12 cellular contexts compared by ENCODE assay signal in the genomic region with DNA sequence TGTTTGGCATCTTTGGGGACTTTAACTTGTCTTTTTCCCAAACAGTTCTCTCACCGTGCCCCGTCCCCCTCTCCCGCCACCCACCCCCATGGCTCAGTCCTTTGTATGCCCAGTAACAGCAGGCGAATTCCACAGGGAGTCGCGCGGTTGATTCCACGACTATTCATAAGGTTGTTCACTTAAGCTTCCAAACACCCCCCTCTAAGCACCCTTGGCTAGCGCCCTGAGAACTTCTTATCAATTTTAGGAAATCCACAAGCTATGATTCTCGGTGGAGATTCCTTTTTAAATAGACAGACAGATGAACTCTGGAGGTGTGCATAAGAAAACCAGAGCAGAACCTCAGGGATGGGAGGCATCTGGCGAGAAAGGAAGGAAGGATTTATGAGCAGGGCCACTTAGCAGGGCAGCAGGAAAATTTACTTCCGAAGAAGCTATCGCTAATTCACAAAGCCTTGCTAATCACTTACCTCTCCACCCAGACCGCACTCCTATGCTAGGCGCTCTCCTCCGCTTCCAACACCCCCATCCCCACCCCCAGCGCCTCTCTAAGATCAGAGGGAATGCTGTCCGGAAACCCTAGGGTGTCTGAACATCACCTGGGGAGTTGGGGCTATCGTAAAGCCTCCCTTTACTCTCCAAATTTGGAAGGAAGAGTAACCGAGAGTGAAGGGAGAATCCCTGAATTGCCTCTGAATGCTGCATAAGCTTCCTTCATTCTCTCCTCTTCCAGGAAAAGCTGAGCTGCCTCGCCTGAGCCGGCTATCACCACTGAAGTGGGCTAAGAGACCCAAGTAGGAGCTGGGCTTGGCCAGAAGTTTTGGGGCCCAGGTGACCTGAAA. TPM values are rescaled to one million over a fixed set of nuclear protein-coding genes. Genes with fewer than 3 reads are reported as not detected.
DNase-seq lines count a peak whose midpoint lies in the region; ATAC-seq, FAIRE-seq and TF ChIP-seq lines count a peak whose summit lies in the region.
"Had no signal": no experiment of that assay in that cellular context is flagged by ENCODE, and none has a peak within 500 bp of the region (broad histone marks: within the 10 kb centered on the region; RNA-seq: fewer than 3 reads in every experiment).

No MANE protein-coding gene starts in this region.

- CTCF ChIA-PET in HepG2 (lab: Yijun Ruan, JAX; ENCODE audit: low intra/inter-chr PET ratio, low total read pairs), result no interaction called here
- CTCF ChIA-PET in GM10248 (lab: Yijun Ruan, JAX), result interaction anchor here (1.0 kb wide), 1 partner anchor 9 kb away, joined by 3 read pairs; no protein-coding TSS in a partner anchor

- BruUV-seq in HepG2 (replicated peaks; lab: Mats Ljungman, UMichigan), result no TSS peak

- peaks cover 40% of the 10 kb centered on the region for H3K4me1 Mint-ChIP-seq in neural crest cell

- no peaks in the 10 kb centered on the region for H3K79me2 ChIP-seq in HepG2 (ENCODE audit: insufficient read depth, low read length)

- H3K27ac ChIP-seq in right lobe of liver, result no peak overlapping the region
- H3K27ac ChIP-seq in HepG2 (ENCODE audit: extremely low read length, insufficient read depth, low read length), result no peak overlapping the region
- H3K27ac ChIP-seq in esophagus muscularis mucosa (replicated peaks in 1 of 4), result peak overlapping the region; percentile 71 to 83 (median 76)
- H3K27ac ChIP-seq in vagina, result peak overlapping the region; percentile 73
- H3K27ac ChIP-seq: C4-2B had no signal

- TF ChIP-seq CTCF in right lobe of liver (IDR thresholded peaks at IDR 0.05), result no peak
- no peak for TF ChIP-seq CTCF in HepG2 (CRISPR knock-in tag; IDR thresholded peaks at IDR 0.05)
- no peak for TF ChIP-seq CTCF in esophagus muscularis mucosa (IDR thresholded peaks at IDR 0.05)
- no peak for TF ChIP-seq CTCF in neural crest cell (conservative IDR thresholded peaks at IDR 0.05)
- no peak for TF ChIP-seq CTCF in vagina (IDR thresholded peaks at IDR 0.05)
- no peak for TF ChIP-seq CTCF in GM10248 (IDR thresholded peaks at IDR 0.05; ENCODE audit: control extremely low read depth, extremely low read depth, low read depth, missing control alignments)

- peaks cover 0 to 7% of the 10 kb centered on the region in 2 donors for H3K27me3 ChIP-seq in right lobe of liver
- H3K27me3 ChIP-seq in HepG2 (ENCODE audit: control insufficient read depth in 1 of 2, insufficient read depth in 2 of 2, low read length in 2 of 2), result peaks cover 0 to 16% of the 10 kb centered on the region in 2 experiments; a peak in 2 of 5 replicates
- H3K27me3 ChIP-seq in esophagus muscularis mucosa, result peaks cover 0 to 53% (median 13%) of the 10 kb centered on the region in 4 donors
- H3K27me3 ChIP-seq in vagina, result no peaks in the 10 kb centered on the region

- H2AFZ ChIP-seq in HepG2 (ENCODE audit: low read length), result no peak overlapping the region

- H3K9me3 ChIP-seq in right lobe of liver (no peaks in the 10 kb centered on the region), HepG2 (ENCODE audit: low read length) (no peaks in the 10 kb centered on the region), esophagus muscularis mucosa (no peaks in the 10 kb centered on the region), vagina (no peaks in the 10 kb centered on the region)
- H3K9me3 ChIP-seq: mucosa of descending colon had no signal

- DNase-seq in right lobe of liver (no peak), HepG2 (ENCODE audit: low spot score) (no peak), esophagus muscularis mucosa (ENCODE audit: extremely low spot score) (no peak), neural crest cell (ENCODE audit: low read depth, low spot score) (no peak), vagina (ENCODE audit: extremely low spot score in 2 of 2) (no peak), HT-29 (ENCODE audit: low spot score) (no peak), RKO (ENCODE audit: low spot score) (no peak), GM10248 (ENCODE audit: extremely low spot score) (no peak)
- DNase-seq: NCI-H226 had no signal

- no peak for TF ChIP-seq POLR2A in right lobe of liver (IDR thresholded peaks at IDR 0.05)
- TF ChIP-seq POLR2A in HepG2 (IDR thresholded peaks at IDR 0.05; ENCODE audit: insufficient read depth in 1 of 2, low read depth in 2 of 2, low read length in 2 of 2), result no peak
- TF ChIP-seq POLR2A in esophagus muscularis mucosa (IDR thresholded peaks at IDR 0.05; ENCODE audit: low read depth), result no peak
- no peak for TF ChIP-seq POLR2A in vagina (IDR thresholded peaks at IDR 0.05)

- in situ Hi-C loops in HepG2 (cut with HindIII; ENCODE audit: extremely low pct_ligation_motif_present, low pct_unique_long_range_greater_than_20kb), result no loop called here

- H4K20me1 ChIP-seq in HepG2 (ENCODE audit: insufficient read depth, low read length), result no peaks in the 10 kb centered on the region

- peaks cover 0 to 13% (median 0%) of the 10 kb centered on the region in 4 donors for H3K4me1 ChIP-seq in right lobe of liver
- no peaks in the 10 kb centered on the region for H3K4me1 ChIP-seq in HepG2 (ENCODE audit: insufficient read depth, low read length)
- peaks cover 7 to 28% (median 25%) of the 10 kb centered on the region in 4 donors for H3K4me1 ChIP-seq in esophagus muscularis mucosa
- peaks cover 5% of the 10 kb centered on the region for H3K4me1 ChIP-seq in vagina

- intact Hi-C loops in right lobe of liver (cut with DNase I) (no loop called here), HepG2 (cut with micrococcal nuclease; ENCODE audit: unreplicated experiment) (no loop called here), esophagus muscularis mucosa (cut with DNase I) (no loop called here), vagina (cut with DNase I) (no loop called here)

- no peaks in the 10 kb centered on the region for H3K36me3 Mint-ChIP-seq in neural crest cell (ENCODE audit: low read depth)

- POLR2A ChIA-PET in HepG2 (lab: Yijun Ruan, JAX), result no interaction called here
- POLR2A ChIA-PET in GM10248 (lab: Yijun Ruan, JAX), result no interaction called here

- WGBS in right lobe of liver (ENCODE audit: insufficient coverage, low coverage, low lambda C conversion rate, missing lambda C conversion rate), result 13% methylated on average over 21 of the region's 22 CpGs
- WGBS in HepG2 (ENCODE audit: low lambda C conversion rate), result 32% methylated on average over 21 of the region's 22 CpGs
- 45% methylated on average over 22 of the region's 22 CpGs for WGBS in esophagus muscularis mucosa

- peaks cover 74% of the 10 kb centered on the region for H3K27me3 Mint-ChIP-seq in neural crest cell (ENCODE audit: low read depth)

- no peak for TF ChIP-seq RAD21 in HepG2 (CRISPR knock-in tag; IDR thresholded peaks at IDR 0.05)

- peak overlapping the region; percentile 22 to 53 (median 44) for H3K4me3 ChIP-seq in right lobe of liver
- H3K4me3 ChIP-seq in HepG2 (replicated peaks in 1 of 3; ENCODE audit: insufficient read depth in 1 of 3, low read depth in 2 of 3, low read length in 3 of 3), result no peak overlapping the region
- H3K4me3 ChIP-seq in esophagus muscularis mucosa, result peak overlapping the region; percentile 52 to 70 (median 58)
- H3K4me3 ChIP-seq in vagina, result peak overlapping the region; percentile 56 to 66

- H3K4me2 ChIP-seq in HepG2 (ENCODE audit: low read depth, low read length), result no peak overlapping the region

- no peak overlapping the region for H3K9ac ChIP-seq in HepG2 (ENCODE audit: insufficient read depth, low read depth, low read length)

- H3K36me3 ChIP-seq in right lobe of liver, result no peaks in the 10 kb centered on the region
- H3K36me3 ChIP-seq in HepG2 (replicated peaks in 1 of 2; ENCODE audit: control insufficient read depth in 1 of 2, insufficient read depth in 2 of 2, low read length in 2 of 2), result no peaks in the 10 kb centered on the region
- no peaks in the 10 kb centered on the region for H3K36me3 ChIP-seq in esophagus muscularis mucosa
- no peaks in the 10 kb centered on the region for H3K36me3 ChIP-seq in vagina

- ATAC-seq in right lobe of liver, result no peak
- ATAC-seq in HepG2, result no peak

- no peak overlapping the region for H3K27ac Mint-ChIP-seq in neural crest cell (ENCODE audit: unreplicated experiment)
- H3K27ac Mint-ChIP-seq: stimulated activated naive CD8-positive, alpha-beta T cell treated with anti-CD3 and anti-CD28 coated beads, Interleukin-15, Interleukin-2, amounts not matched to agents 100 ng/mL and 50 ng/mL, for 24 hours had no signal

- FAIRE-seq in HepG2 (lab: Jason Lieb, UNC), result no peak

- H3K4me3 Mint-ChIP-seq in neural crest cell, result peak overlapping the region; percentile 91

- no peak for TF ChIP-seq EP300 in HepG2 (IDR thresholded peaks at IDR 0.05; ENCODE audit: low read depth in 2 of 2, low read length in 2 of 2)
- TF ChIP-seq EP300 in HepG2 (CRISPR knock-in tag; IDR thresholded peaks at IDR 0.05; ENCODE audit: borderline replicate concordance), result no peak
- TF ChIP-seq EP300 in esophagus muscularis mucosa (IDR thresholded peaks at IDR 0.05), result no peak

- H3K9me3 Mint-ChIP-seq in neural crest cell, result no peaks in the 10 kb centered on the region
- H3K9me3 Mint-ChIP-seq: stimulated activated naive CD8-positive, alpha-beta T cell treated with anti-CD3 and anti-CD28 coated beads, Interleukin-15, Interleukin-2, amounts not matched to agents 100 ng/mL and 50 ng/mL, for 24 hours had no signal

RNA-seq across cellular contexts. Expression of a gene that starts 1.7 kb away (rescaled TPM):
- under 1 TPM; 0.50 to 0.71 (median 0.63) TPM for total RNA-seq in right lobe of liver
- total RNA-seq in HepG2 (2016; rRNA removed; fragmentation: Illumina TruSeq; extraction: Trizol), result not detected in 2 replicates
- total RNA-seq in HepG2 (2016; cell fraction: cytosol; rRNA removed; fragmentation: Illumina TruSeq; extraction: Trizol; ENCODE audit: low read depth), result not detected in 2 replicates
- not detected in 2 replicates for total RNA-seq in HepG2 (2016; cell fraction: insoluble cytoplasmic fraction; rRNA removed; fragmentation: Illumina TruSeq; extraction: Trizol)
- not detected in 2 replicates for total RNA-seq in HepG2 (2016; cell fraction: membrane; rRNA removed; fragmentation: Illumina TruSeq; extraction: Trizol)
- total RNA-seq in HepG2 (2016; cell fraction: nucleus; rRNA removed; fragmentation: Illumina TruSeq; extraction: Trizol), result not detected in 2 replicates
- not detected in 2 replicates for polyA plus RNA-seq in HepG2 (2011; rRNA removed)
- not detected in 2 replicates for polyA plus RNA-seq in HepG2 (2011; cell fraction: cytosol; rRNA removed)
- not detected in 2 replicates for polyA plus RNA-seq in HepG2 (2011; cell fraction: nucleus; rRNA removed)
- polyA plus RNA-seq in HepG2 (2012), result not detected in 2 replicates
- not detected in 2 replicates for polyA plus RNA-seq in HepG2 (2016; cell fraction: cytosol; fragmentation: Illumina TruSeq; extraction: Trizol; ENCODE audit: low read depth)
- polyA plus RNA-seq in HepG2 (2016; cell fraction: insoluble cytoplasmic fraction; fragmentation: Illumina TruSeq; extraction: Trizol; ENCODE audit: low read depth), result not detected in 2 replicates
- not detected in 2 replicates for polyA plus RNA-seq in HepG2 (2016; cell fraction: membrane; fragmentation: Illumina TruSeq; extraction: Trizol; ENCODE audit: low read depth)
- polyA plus RNA-seq in HepG2 (2016; cell fraction: nucleus; fragmentation: Illumina TruSeq; extraction: Trizol; ENCODE audit: insufficient read depth, low read depth), result not detected in 2 replicates
- not detected in 2 replicates for polyA minus RNA-seq in HepG2 (2011; rRNA and poly(A)+ RNA removed; ENCODE audit: low replicate concordance)
- not detected in 2 replicates for polyA minus RNA-seq in HepG2 (2011; cell fraction: cytosol; rRNA and poly(A)+ RNA removed)
- not detected in 2 replicates for polyA minus RNA-seq in HepG2 (2011; cell fraction: nucleus; rRNA and poly(A)+ RNA removed)
- total RNA-seq in esophagus muscularis mucosa, result 1 to 10 TPM; 1.7 to 2.4 (median 2.0) TPM
- 6.5 and 7.8 TPM in 2 replicates for total RNA-seq in neural crest cell
- total RNA-seq in vagina, result 12.0 TPM
- not detected in 2 replicates for total RNA-seq in HT-29 (2014; rRNA removed; shearing (Covaris generic))

Comparison
In these comparisons a context has a peak if more than half of its experiments do, and no peak if none do; other contexts are left out.
1. H3K4me3 ChIP-seq: peak in right lobe of liver (3 of 3), esophagus muscularis mucosa (4 of 4) and vagina (2 of 2); none in HepG2 (0 of 3).
2. H3K27ac ChIP-seq: peak in esophagus muscularis mucosa (4 of 4) and vagina (single experiment); none in right lobe of liver (0 of 3) and HepG2 (single experiment).